In the genomic region with DNA sequence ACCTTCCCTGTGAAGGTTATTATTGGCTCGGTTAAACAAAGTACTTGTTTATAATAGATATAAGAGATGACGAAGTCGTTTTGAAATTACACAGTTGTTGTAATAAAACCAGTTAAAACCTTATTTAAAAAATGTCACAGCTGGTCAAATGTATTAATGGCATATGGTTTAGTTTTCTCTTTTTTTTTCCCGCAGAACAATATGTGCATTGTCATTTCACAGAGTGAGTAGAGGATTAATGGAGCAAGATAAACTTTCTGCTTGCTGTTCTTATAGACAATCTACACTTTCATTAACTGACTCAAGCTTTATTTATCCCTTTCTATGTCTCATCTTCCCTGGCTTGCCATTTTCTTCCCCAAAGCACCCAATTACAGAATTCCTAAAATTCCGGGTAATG, we compare ENCODE assay signal across 20 cellular contexts.
"Had no signal": no experiment of that assay in that cellular context is flagged by ENCODE, and none has a peak within 500 bp of the region (broad histone marks: within the 10 kb centered on the region; RNA-seq: fewer than 3 reads in every experiment).

No MANE protein-coding gene starts in this region.

- H3K4me1 Mint-ChIP-seq: stimulated activated memory B cell treated with anti-CD40 and anti-IgM and Interleukin-4, amounts not matched to agents 10 μg/mL and 1 μg/mL and 100 μg/mL, for 72 hours had no signal

- H3K27ac Mint-ChIP-seq: naive thymus-derived CD8-positive, alpha-beta T cell; stimulated activated memory B cell treated with anti-CD40 and anti-IgM and Interleukin-4, amounts not matched to agents 10 μg/mL and 1 μg/mL and 100 μg/mL, for 72 hours had no signal

- DNase-seq: dermis blood vessel endothelial cell; effector memory CD4-positive, alpha-beta T cell; gastrocnemius medialis; head of caudate nucleus; left ventricle myocardium superior; lower lobe of right lung; naive thymus-derived CD8-positive, alpha-beta T cell; ovary; psoas muscle; right cardiac atrium; spleen; stimulated activated CD4-positive, alpha-beta T cell treated with anti-CD3 and anti-CD28 coated beads, Interleukin-4, amount 100 ng/mL, for 4 hours; stimulated activated naive CD8-positive, alpha-beta T cell treated with anti-CD3 and anti-CD28 coated beads, Interleukin-15, Interleukin-2, amounts not matched to agents 100 U/mL and 50 U/mL, for 24 hours; substantia nigra; testis; tibial artery had no signal

- H3K27me3 Mint-ChIP-seq: stimulated activated memory B cell treated with anti-CD40 and anti-IgM and Interleukin-4, amounts not matched to agents 10 μg/mL and 1 μg/mL and 100 μg/mL, for 72 hours; type B pancreatic cell had no signal

- ATAC-seq: gastrocnemius medialis; left ventricle myocardium superior; lower lobe of right lung; naive thymus-derived CD8-positive, alpha-beta T cell; psoas muscle; right cardiac atrium; stimulated activated memory B cell treated with anti-CD40 and anti-IgM and Interleukin-4, amounts not matched to agents 10 μg/mL and 1 μg/mL and 100 μg/mL, for 72 hours; stimulated activated naive CD8-positive, alpha-beta T cell treated with anti-CD3 and anti-CD28 coated beads, Interleukin-15, Interleukin-2, amounts not matched to agents 100 U/mL and 50 U/mL, for 24 hours had no signal

- FAIRE-seq: keratinocyte had no signal

- H3K36me3 Mint-ChIP-seq: naive thymus-derived CD8-positive, alpha-beta T cell; stimulated activated memory B cell treated with anti-CD40 and anti-IgM and Interleukin-4, amounts not matched to agents 10 μg/mL and 1 μg/mL and 100 μg/mL, for 72 hours; type B pancreatic cell had no signal

- H3K9me3 Mint-ChIP-seq: neural crest cell; stimulated activated memory B cell treated with anti-CD40 and anti-IgM and Interleukin-4, amounts not matched to agents 10 μg/mL and 1 μg/mL and 100 μg/mL, for 72 hours; type B pancreatic cell had no signal

- H3K4me3 Mint-ChIP-seq: naive thymus-derived CD8-positive, alpha-beta T cell; neural crest cell; stimulated activated memory B cell treated with anti-CD40 and anti-IgM and Interleukin-4, amounts not matched to agents 10 μg/mL and 1 μg/mL and 100 μg/mL, for 72 hours; type B pancreatic cell had no signal
